ENCODE assay signal across 27 cellular contexts in genomic region chr1:168419746-168420145, GRCh38.
DNase-seq lines count a peak whose midpoint lies in the region; ATAC-seq, FAIRE-seq and TF ChIP-seq lines count a peak whose summit lies in the region.
"Had no signal": no experiment of that assay in that cellular context is flagged by ENCODE, and none has a peak within 500 bp of the region (broad histone marks: within the 10 kb centered on the region; RNA-seq: fewer than 3 reads in every experiment).

No MANE protein-coding gene starts in this region.

- H3K4me3 Mint-ChIP-seq in activated CD4-positive, alpha-beta memory T cell treated with anti-CD3 and anti-CD28 coated beads, Interleukin-2, amount 10 ng/mL, durations not matched to agents 7 days and 5 days = no peak overlapping the region
- no peak overlapping the region for H3K4me3 Mint-ChIP-seq in activated CD4-positive, alpha-beta memory T cell treated with anti-CD3 and anti-CD28 coated beads for 36 hours
- H3K4me3 Mint-ChIP-seq in mesothelial cell of epicardium = no peak overlapping the region
- H3K4me3 Mint-ChIP-seq: activated CD8-positive, alpha-beta memory T cell treated with anti-CD3 and anti-CD28 coated beads, Interleukin-2, amount 10 ng/mL, durations not matched to agents 7 days and 5 days; activated naive CD8-positive, alpha-beta T cell treated with anti-CD3 and anti-CD28 coated beads, Interleukin-2, amount 50 U/mL, for 24 hours; dendritic cell treated with granulocyte-macrophage colony-stimulating factor and Interleukin-4, amounts not matched to agents 40 ng/mL and 50 ng/mL, for 4 days; nephron had no signal

- POLR2A ChIA-PET in activated CD4-positive, alpha-beta memory T cell treated with anti-CD3 and anti-CD28 coated beads, Interleukin-2, amount 10 ng/mL, durations not matched to agents 7 days and 5 days (lab: Charles Lee) = interaction anchor here (3.2 kb wide), 1 partner anchor 10 kb away, joined by 25 read pairs; no protein-coding TSS in a partner anchor
- POLR2A ChIA-PET in activated CD4-positive, alpha-beta memory T cell treated with anti-CD3 and anti-CD28 coated beads for 36 hours (lab: Charles Lee) = no interaction called here
- POLR2A ChIA-PET in K562 (lab: Yijun Ruan, JAX) = no interaction called here

- H3K4me2 ChIP-seq in K562 (ENCODE audit: insufficient read depth, low read length) = no peak overlapping the region
- H3K4me2 ChIP-seq: KMS-11 had no signal

- no peak overlapping the region for H2AFZ ChIP-seq in K562 (ENCODE audit: low read depth, low read length)

- intact Hi-C loops in activated CD4-positive, alpha-beta memory T cell treated with anti-CD3 and anti-CD28 coated beads for 36 hours (cut with micrococcal nuclease) = loop anchor here (2.0 to 5.0 kb wide), 4 partner anchors 33 to 948 kb away; partner anchors contain the start of genes BLZF1 and NME7
- intact Hi-C loops in K562 (cut with micrococcal nuclease) (no loop called here), cardiac septum (cut with DNase I) (no loop called here)

- no peak for TF ChIP-seq POLR2A in K562 (conservative IDR thresholded peaks at IDR 0.05)

- CTCF ChIA-PET in activated CD4-positive, alpha-beta memory T cell treated with anti-CD3 and anti-CD28 coated beads, Interleukin-2, amount 10 ng/mL, durations not matched to agents 7 days and 5 days (lab: Charles Lee) = interaction anchor here (7.0 kb wide), 1 partner anchor 76 kb away, joined by 74 read pairs; no protein-coding TSS in a partner anchor
- CTCF ChIA-PET in activated CD4-positive, alpha-beta memory T cell treated with anti-CD3 and anti-CD28 coated beads for 36 hours (lab: Charles Lee) = no interaction called here
- CTCF ChIA-PET in K562 (lab: Yijun Ruan, JAX; ENCODE audit: low intra/inter-chr PET ratio) = no interaction called here

- no peaks in the 10 kb centered on the region for H3K36me3 ChIP-seq in K562 (ENCODE audit: control insufficient read depth, insufficient read depth, low read length)
- H3K36me3 ChIP-seq: breast epithelium, upper lobe of left lung had no signal

- TF ChIP-seq EP300 in K562 (IDR thresholded peaks at IDR 0.05; ENCODE audit: low read length) = no peak

- WGBS in K562 (ENCODE audit: insufficient coverage, low coverage, missing lambda C conversion rate) = 26% methylated on average over 4 of the region's 4 CpGs

- TF ChIP-seq CTCF in K562 (IDR thresholded peaks at IDR 0.05 in 2 of 3, conservative IDR thresholded peaks at IDR 0.05 in 1 of 3; ENCODE audit: insufficient read depth in 2 of 3, low read depth in 1 of 3, low read length in 3 of 3) (no peak), mesothelial cell of epicardium (IDR thresholded peaks at IDR 0.05; ENCODE audit: unreplicated experiment) (no peak)

- H3K27me3 ChIP-seq in K562 (ENCODE audit: control insufficient read depth in 2 of 2, insufficient read depth in 2 of 2, low read length in 2 of 2) = 0 out of 5 replicates have a peak, but pooled peaks cover 0 to 2% of the 10 kb centered on the region in 2 experiments
- H3K27me3 ChIP-seq: breast epithelium, upper lobe of left lung had no signal

- no peaks in the 10 kb centered on the region for H3K79me2 ChIP-seq in K562 (ENCODE audit: control insufficient read depth, insufficient read depth, low read length)

- no peaks in the 10 kb centered on the region for H3K9me1 ChIP-seq in K562 (ENCODE audit: control insufficient read depth, insufficient read depth, low read length)

- no peak overlapping the region for H3K4me3 ChIP-seq in K562
- H3K4me3 ChIP-seq: breast epithelium, upper lobe of left lung had no signal

- H3K27ac Mint-ChIP-seq in activated CD4-positive, alpha-beta memory T cell treated with anti-CD3 and anti-CD28 coated beads, Interleukin-2, amount 10 ng/mL, durations not matched to agents 7 days and 5 days = peak overlapping the region; percentile 5
- H3K27ac Mint-ChIP-seq in activated CD4-positive, alpha-beta memory T cell treated with anti-CD3 and anti-CD28 coated beads for 36 hours = no peak overlapping the region
- peak overlapping the region; percentile 4 for H3K27ac Mint-ChIP-seq in mesothelial cell of epicardium
- H3K27ac Mint-ChIP-seq: activated CD8-positive, alpha-beta memory T cell treated with anti-CD3 and anti-CD28 coated beads, Interleukin-2, amount 10 ng/mL, durations not matched to agents 7 days and 5 days; activated naive CD8-positive, alpha-beta T cell treated with anti-CD3 and anti-CD28 coated beads, Interleukin-2, amount 50 U/mL, for 24 hours; activated T-helper 2 cell treated with anti-CD3 and anti-CD28 coated beads, Interferon-gamma antibody, Interleukin-2, Interleukin-4, amounts not matched to agents 10 μg/mL and 5 μg/mL and 100 μg/mL, durations not matched to agents 14 hours and 24 hours and 36 hours; dendritic cell treated with granulocyte-macrophage colony-stimulating factor and Interleukin-4, amounts not matched to agents 40 ng/mL and 50 ng/mL, for 4 days; nephron had no signal

- ATAC-seq in K562 (no peak), HG03097 (IDR thresholded peaks at IDR 0.05; ENCODE audit: low FRiP score, unreplicated experiment) (no peak)
- ATAC-seq: activated CD8-positive, alpha-beta memory T cell treated with anti-CD3 and anti-CD28 coated beads, Interleukin-2, amount 10 ng/mL, durations not matched to agents 7 days and 5 days; left lobe of liver; sciatic nerve had no signal

- peaks cover 2% of the 10 kb centered on the region for H3K9me3 Mint-ChIP-seq in activated CD4-positive, alpha-beta memory T cell treated with anti-CD3 and anti-CD28 coated beads, Interleukin-2, amount 10 ng/mL, durations not matched to agents 7 days and 5 days
- H3K9me3 Mint-ChIP-seq in activated CD4-positive, alpha-beta memory T cell treated with anti-CD3 and anti-CD28 coated beads for 36 hours = no peaks in the 10 kb centered on the region
- no peaks in the 10 kb centered on the region for H3K9me3 Mint-ChIP-seq in mesothelial cell of epicardium
- H3K9me3 Mint-ChIP-seq: activated naive CD8-positive, alpha-beta T cell treated with anti-CD3 and anti-CD28 coated beads, Interleukin-2, amount 50 U/mL, for 24 hours; activated T-helper 2 cell treated with anti-CD3 and anti-CD28 coated beads, Interferon-gamma antibody, Interleukin-2, Interleukin-4, amounts not matched to agents 10 μg/mL and 5 μg/mL and 100 μg/mL, durations not matched to agents 14 hours and 24 hours and 36 hours; dendritic cell treated with granulocyte-macrophage colony-stimulating factor and Interleukin-4, amounts not matched to agents 40 ng/mL and 50 ng/mL, for 4 days; nephron had no signal

- H3K27me3 Mint-ChIP-seq in activated CD4-positive, alpha-beta memory T cell treated with anti-CD3 and anti-CD28 coated beads, Interleukin-2, amount 10 ng/mL, durations not matched to agents 7 days and 5 days = peaks cover 3% of the 10 kb centered on the region
- H3K27me3 Mint-ChIP-seq in activated CD4-positive, alpha-beta memory T cell treated with anti-CD3 and anti-CD28 coated beads for 36 hours = no peaks in the 10 kb centered on the region
- no peaks in the 10 kb centered on the region for H3K27me3 Mint-ChIP-seq in mesothelial cell of epicardium (ENCODE audit: low read depth)
- H3K27me3 Mint-ChIP-seq: activated CD8-positive, alpha-beta memory T cell treated with anti-CD3 and anti-CD28 coated beads, Interleukin-2, amount 10 ng/mL, durations not matched to agents 7 days and 5 days; activated naive CD8-positive, alpha-beta T cell treated with anti-CD3 and anti-CD28 coated beads, Interleukin-2, amount 50 U/mL, for 24 hours; dendritic cell treated with granulocyte-macrophage colony-stimulating factor and Interleukin-4, amounts not matched to agents 40 ng/mL and 50 ng/mL, for 4 days had no signal

- no peak overlapping the region for H3K9ac ChIP-seq in K562 (ENCODE audit: insufficient read depth in 1 of 2, low read depth in 2 of 2, low read length in 2 of 2)
- H3K9ac ChIP-seq: KMS-11 had no signal

- FAIRE-seq in K562 (lab: Jason Lieb, UNC) = no peak
- FAIRE-seq: H54, TTC549 had no signal

- no peaks in the 10 kb centered on the region for H3K9me3 ChIP-seq in K562 (replicated peaks; ENCODE audit: control insufficient read depth, insufficient read depth, low read depth, low read length)
- H3K9me3 ChIP-seq: breast epithelium, upper lobe of left lung had no signal

- peaks cover 19% of the 10 kb centered on the region for H3K36me3 Mint-ChIP-seq in activated CD4-positive, alpha-beta memory T cell treated with anti-CD3 and anti-CD28 coated beads, Interleukin-2, amount 10 ng/mL, durations not matched to agents 7 days and 5 days (ENCODE audit: low read depth)
- H3K36me3 Mint-ChIP-seq in activated CD4-positive, alpha-beta memory T cell treated with anti-CD3 and anti-CD28 coated beads for 36 hours = no peaks in the 10 kb centered on the region
- no peaks in the 10 kb centered on the region for H3K36me3 Mint-ChIP-seq in mesothelial cell of epicardium

- peaks cover 50% of the 10 kb centered on the region for H3K4me1 Mint-ChIP-seq in activated CD4-positive, alpha-beta memory T cell treated with anti-CD3 and anti-CD28 coated beads, Interleukin-2, amount 10 ng/mL, durations not matched to agents 7 days and 5 days
- H3K4me1 Mint-ChIP-seq in activated CD4-positive, alpha-beta memory T cell treated with anti-CD3 and anti-CD28 coated beads for 36 hours (ENCODE audit: low read depth) = peaks cover 33% of the 10 kb centered on the region
- H3K4me1 Mint-ChIP-seq in mesothelial cell of epicardium = peaks cover 7% of the 10 kb centered on the region
- H3K4me1 Mint-ChIP-seq: nephron had no signal

- DNase-seq in activated CD4-positive, alpha-beta memory T cell treated with anti-CD3 and anti-CD28 coated beads, Interleukin-2, amount 10 ng/mL, durations not matched to agents 7 days and 5 days = no peak
- no peak for DNase-seq in activated CD4-positive, alpha-beta memory T cell treated with anti-CD3 and anti-CD28 coated beads for 36 hours
- peak; percentile 74 for DNase-seq in NCI-H226
- no peak for DNase-seq in K562 (ENCODE audit: extremely low read depth in 1 of 4, low spot score in 3 of 4)
- DNase-seq in mesothelial cell of epicardium (ENCODE audit: low spot score in 2 of 2, unreplicated experiment in 2 of 2) = no peak
- no peak for DNase-seq in NCI-H2107 treated with DMSO at 0.1 percent for 48 hours (lab: John Stamatoyannopoulos, UW; ENCODE audit: unreplicated experiment)
- DNase-seq in cardiac septum (ENCODE audit: low spot score) = no peak
- DNase-seq: 8988T; activated CD4-positive, alpha-beta T cell treated with anti-CD3 and anti-CD28 coated beads for 1 hour; activated naive CD8-positive, alpha-beta T cell treated with anti-CD3 and anti-CD28 coated beads, Interleukin-2, amount 50 U/mL, for 24 hours; MV-4-11; NCI-H1694; NCI-H2171 treated with DMSO at 0.1 percent for 48 hours; Right ventricle myocardium superior; stimulated activated CD8-positive, alpha-beta memory T cell treated with anti-CD3 and anti-CD28 coated beads, Interleukin-4, amount 100 ng/mL, for 48 hours; upper lobe of left lung had no signal

- in situ Hi-C loops in K562 (cut with MboI) = no loop called here

- H3K4me1 ChIP-seq in K562 (replicated peaks in 1 of 2; ENCODE audit: control insufficient read depth in 2 of 2, insufficient read depth in 2 of 2, low read length in 2 of 2) = no peaks in the 10 kb centered on the region
- H3K4me1 ChIP-seq: breast epithelium, upper lobe of left lung had no signal

- no TSS peak for BruUV-seq in K562 (replicated peaks; lab: Mats Ljungman, UMichigan)

- H4K20me1 ChIP-seq in K562 (replicated peaks; ENCODE audit: control insufficient read depth, insufficient read depth, low read length) = no peaks in the 10 kb centered on the region

- H3K27ac ChIP-seq in K562 (ENCODE audit: extremely low read depth, low read depth, low read length) = no peak overlapping the region
- H3K27ac ChIP-seq: breast epithelium, KMS-11, upper lobe of left lung had no signal

- no peak for TF ChIP-seq RAD21 in K562 (CRISPR knock-in tag; conservative IDR thresholded peaks at IDR 0.05 in 1 of 2, IDR thresholded peaks at IDR 0.05 in 1 of 2)
